2 cellular contexts compared by ENCODE assay signal in the genomic region with DNA sequence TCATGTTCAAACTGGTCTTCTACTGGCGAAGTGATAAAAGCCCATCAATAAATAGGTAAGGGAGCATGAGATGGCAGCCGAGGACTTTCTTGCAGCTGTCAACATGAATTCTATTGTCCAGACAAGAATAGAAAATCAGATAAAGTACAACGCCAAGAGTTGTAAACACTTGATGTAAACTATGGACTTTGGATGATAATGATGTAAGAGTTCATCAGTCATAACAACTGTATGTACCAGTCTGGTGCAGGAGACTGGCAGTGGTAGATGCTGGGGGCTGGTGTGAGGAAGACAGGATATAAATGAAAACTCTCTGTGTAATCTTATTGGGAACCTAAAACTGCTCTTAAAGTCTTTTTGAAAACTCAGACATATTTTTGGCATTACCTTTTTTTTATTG.
TF ChIP-seq lines count a peak whose summit lies in the region.

No MANE protein-coding gene starts in this region.

TF ChIP-seq in SK-N-SH, 30 proteins besides CTCF, POLR2A, EP300 and RAD21:
- TF ChIP-seq SMC3 (IDR thresholded peaks at IDR 0.05; ENCODE audit: low read depth, low read length) (no peak), JUND (IDR thresholded peaks at IDR 0.05) (no peak), RXRA (IDR thresholded peaks at IDR 0.05; ENCODE audit: borderline replicate concordance, low read depth) (no peak), NRF1 (IDR thresholded peaks at IDR 0.05; ENCODE audit: low read depth, low read length) (no peak), YY1 (IDR thresholded peaks at IDR 0.05; ENCODE audit: low read depth) (no peak)
- TF ChIP-seq, protein P1, sequence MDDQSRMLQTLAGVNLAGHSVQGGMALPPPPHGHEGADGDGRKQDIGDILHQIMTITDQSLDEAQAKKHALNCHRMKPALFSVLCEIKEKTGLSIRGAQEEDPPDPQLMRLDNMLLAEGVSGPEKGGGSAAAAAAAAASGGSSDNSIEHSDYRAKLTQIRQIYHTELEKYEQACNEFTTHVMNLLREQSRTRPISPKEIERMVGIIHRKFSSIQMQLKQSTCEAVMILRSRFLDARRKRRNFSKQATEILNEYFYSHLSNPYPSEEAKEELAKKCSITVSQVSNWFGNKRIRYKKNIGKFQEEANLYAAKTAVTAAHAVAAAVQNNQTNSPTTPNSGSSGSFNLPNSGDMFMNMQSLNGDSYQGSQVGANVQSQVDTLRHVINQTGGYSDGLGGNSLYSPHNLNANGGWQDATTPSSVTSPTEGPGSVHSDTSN (IDR thresholded peaks at IDR 0.05), result peak; percentile 6; the same call in 1 of the 2 replicates

TF ChIP-seq in endothelial cell of umbilical vein, 7 proteins besides CTCF, POLR2A, EP300 and RAD21:
- TF ChIP-seq JUN (IDR thresholded peaks at IDR 0.05; ENCODE audit: borderline replicate concordance, insufficient read depth, insufficient read length, low read depth) (no peak), MYC (IDR thresholded peaks at IDR 0.05; ENCODE audit: low read depth, low read length) (no peak), EZH2 (IDR thresholded peaks at IDR 0.05; ENCODE audit: borderline replicate concordance, low read depth, low read length, severe bottlenecking) (no peak), FOS (IDR thresholded peaks at IDR 0.05; ENCODE audit: borderline replicate concordance, insufficient read depth, low read length) (no peak), GATA2 (IDR thresholded peaks at IDR 0.05; ENCODE audit: insufficient read depth, insufficient read length, low read depth, low read length) (no peak)
TF ChIP-seq in endothelial cell of umbilical vein: peak in this region for 0.
